Comparison of ENCODE assay signal across 15 cellular contexts in genomic region chr7:76165106-76165972, GRCh38. TPM values are rescaled to one million over a fixed set of nuclear protein-coding genes. Genes with fewer than 3 reads are reported as not detected.
DNase-seq lines count a peak whose midpoint lies in the region; ATAC-seq lines count a peak whose summit lies in the region.
"Had no signal": no experiment of that assay in that cellular context is flagged by ENCODE, and none has a peak within 500 bp of the region (broad histone marks: within the 10 kb centered on the region; RNA-seq: fewer than 3 reads in every experiment).

No MANE protein-coding gene starts in this region.

- H3K9me3 Mint-ChIP-seq in activated CD8-positive, alpha-beta memory T cell treated with anti-CD3 and anti-CD28 coated beads, Interleukin-2, amount 10 ng/mL, durations not matched to agents 7 days and 5 days (ENCODE audit: low read depth): no peaks in the 10 kb centered on the region
- H3K9me3 Mint-ChIP-seq in T-cell: no peaks in the 10 kb centered on the region
- H3K9me3 Mint-ChIP-seq in stimulated activated naive B cell treated with anti-CD40 and anti-IgM and Interleukin-4, amounts not matched to agents 10 μg/mL and 1 μg/mL and 100 μg/mL, for 72 hours: no peaks in the 10 kb centered on the region
- H3K9me3 Mint-ChIP-seq: dendritic cell treated with granulocyte-macrophage colony-stimulating factor and Interleukin-4, amounts not matched to agents 40 ng/mL and 50 ng/mL, for 4 days; stimulated activated memory B cell treated with anti-CD40 and anti-IgM and Interleukin-4, amounts not matched to agents 10 μg/mL and 1 μg/mL and 100 μg/mL, for 72 hours had no signal

- H3K4me3 Mint-ChIP-seq in activated CD8-positive, alpha-beta memory T cell treated with anti-CD3 and anti-CD28 coated beads, Interleukin-2, amount 10 ng/mL, durations not matched to agents 7 days and 5 days: no peak overlapping the region
- peak overlapping the region in 2 of 3 donors; percentile 13 to 31 for H3K4me3 Mint-ChIP-seq in T-cell
- H3K4me3 Mint-ChIP-seq in stimulated activated naive B cell treated with anti-CD40 and anti-IgM and Interleukin-4, amounts not matched to agents 10 μg/mL and 1 μg/mL and 100 μg/mL, for 72 hours: peak overlapping the region; percentile 32 to 87

- H3K27me3 Mint-ChIP-seq in activated CD8-positive, alpha-beta memory T cell treated with anti-CD3 and anti-CD28 coated beads, Interleukin-2, amount 10 ng/mL, durations not matched to agents 7 days and 5 days: no peaks in the 10 kb centered on the region
- no peaks in the 10 kb centered on the region for H3K27me3 Mint-ChIP-seq in T-cell
- H3K27me3 Mint-ChIP-seq in stimulated activated naive B cell treated with anti-CD40 and anti-IgM and Interleukin-4, amounts not matched to agents 10 μg/mL and 1 μg/mL and 100 μg/mL, for 72 hours: no peaks in the 10 kb centered on the region
- H3K27me3 Mint-ChIP-seq: stimulated activated memory B cell treated with anti-CD40 and anti-IgM and Interleukin-4, amounts not matched to agents 10 μg/mL and 1 μg/mL and 100 μg/mL, for 72 hours had no signal

- ATAC-seq in activated CD8-positive, alpha-beta memory T cell treated with anti-CD3 and anti-CD28 coated beads, Interleukin-2, amount 10 ng/mL, durations not matched to agents 7 days and 5 days: no peak
- ATAC-seq in T-cell (replicated peaks in 1 of 4): no peak
- ATAC-seq in left lobe of liver: no peak
- no peak for ATAC-seq in stimulated activated naive B cell treated with anti-CD40 and anti-IgM and Interleukin-4, amounts not matched to agents 10 μg/mL and 1 μg/mL and 100 μg/mL, for 72 hours (replicated peaks)
- no peak for ATAC-seq in HG02571 (IDR thresholded peaks at IDR 0.05; ENCODE audit: unreplicated experiment)
- ATAC-seq in HG03521 (IDR thresholded peaks at IDR 0.05; ENCODE audit: unreplicated experiment): no peak

- peaks cover 9% of the 10 kb centered on the region for H3K4me1 Mint-ChIP-seq in activated CD8-positive, alpha-beta memory T cell treated with anti-CD3 and anti-CD28 coated beads, Interleukin-2, amount 10 ng/mL, durations not matched to agents 7 days and 5 days
- H3K4me1 Mint-ChIP-seq in T-cell: peaks cover 0 to 6% (median 6%) of the 10 kb centered on the region in 3 donors
- H3K4me1 Mint-ChIP-seq in stimulated activated naive B cell treated with anti-CD40 and anti-IgM and Interleukin-4, amounts not matched to agents 10 μg/mL and 1 μg/mL and 100 μg/mL, for 72 hours: peaks cover 0 to 4% of the 10 kb centered on the region in 2 donors
- H3K4me1 Mint-ChIP-seq: stimulated activated memory B cell treated with anti-CD40 and anti-IgM and Interleukin-4, amounts not matched to agents 10 μg/mL and 1 μg/mL and 100 μg/mL, for 72 hours had no signal

- no peak for DNase-seq in activated CD8-positive, alpha-beta memory T cell treated with anti-CD3 and anti-CD28 coated beads, Interleukin-2, amount 10 ng/mL, durations not matched to agents 7 days and 5 days
- no peak for DNase-seq in activated CD8-positive, alpha-beta memory T cell treated with anti-CD3 and anti-CD28 coated beads for 24 hours
- no peak for DNase-seq in T-cell
- peak; percentile 39 for DNase-seq in left lobe of liver (ENCODE audit: low spot score)
- DNase-seq in stimulated activated naive B cell treated with anti-CD40 and anti-IgM and Interleukin-4, amounts not matched to agents 10 μg/mL and 1 μg/mL and 100 μg/mL, for 72 hours: no peak
- no peak for DNase-seq in caudate nucleus (lab: John Stamatoyannopoulos, UW)
- DNase-seq: activated CD4-positive, CD25-positive, alpha-beta regulatory T cell treated with anti-CD3 and anti-CD28 coated beads, Interleukin-2, amount 50 U/mL, for 72 hours; activated T-cell treated with anti-CD3 and anti-CD28 coated beads, Interleukin-2, amount 50 U/mL, for 1 hour; hippocampal formation; Karpas-422; NCI-H510A had no signal

- POLR2A ChIA-PET in T-cell (lab: Charles Lee): no interaction called here

- no peaks in the 10 kb centered on the region for H3K36me3 Mint-ChIP-seq in activated CD8-positive, alpha-beta memory T cell treated with anti-CD3 and anti-CD28 coated beads, Interleukin-2, amount 10 ng/mL, durations not matched to agents 7 days and 5 days
- H3K36me3 Mint-ChIP-seq in T-cell: no peaks in the 10 kb centered on the region
- H3K36me3 Mint-ChIP-seq in stimulated activated naive B cell treated with anti-CD40 and anti-IgM and Interleukin-4, amounts not matched to agents 10 μg/mL and 1 μg/mL and 100 μg/mL, for 72 hours: no peaks in the 10 kb centered on the region
- H3K36me3 Mint-ChIP-seq: stimulated activated memory B cell treated with anti-CD40 and anti-IgM and Interleukin-4, amounts not matched to agents 10 μg/mL and 1 μg/mL and 100 μg/mL, for 72 hours had no signal

- CTCF ChIA-PET in activated CD8-positive, alpha-beta memory T cell treated with anti-CD3 and anti-CD28 coated beads, Interleukin-2, amount 10 ng/mL, durations not matched to agents 7 days and 5 days (lab: Charles Lee): interaction anchor here (4.6 kb wide), 1 partner anchor 12 kb away, joined by 31 read pairs; no protein-coding TSS in a partner anchor
- CTCF ChIA-PET in T-cell (lab: Charles Lee): interaction anchor here in 1 of 2 donors (0.6 kb wide), 1 partner anchor 14 kb away, joined by 5 read pairs; no protein-coding TSS in a partner anchor

- H3K27ac ChIP-seq in caudate nucleus (ENCODE audit: low read depth, low read length): no peak overlapping the region

- peak overlapping the region; percentile 89 for H3K27ac Mint-ChIP-seq in activated CD8-positive, alpha-beta memory T cell treated with anti-CD3 and anti-CD28 coated beads, Interleukin-2, amount 10 ng/mL, durations not matched to agents 7 days and 5 days
- H3K27ac Mint-ChIP-seq in T-cell: no peak overlapping the region
- no peak overlapping the region for H3K27ac Mint-ChIP-seq in stimulated activated naive B cell treated with anti-CD40 and anti-IgM and Interleukin-4, amounts not matched to agents 10 μg/mL and 1 μg/mL and 100 μg/mL, for 72 hours

RNA-seq across cellular contexts. Expression of gene SRRM3, which starts 36.4 kb away (rescaled TPM):
- under 1 TPM in 1 of 2 experiments, not detected in 1; 0.09 TPM for total RNA-seq in activated CD8-positive, alpha-beta memory T cell treated with anti-CD3 and anti-CD28 coated beads, Interleukin-2, amount 10 ng/mL, durations not matched to agents 7 days and 5 days
- total RNA-seq in T-cell: not detected
- 0.20 TPM for total RNA-seq in left lobe of liver
